9 cellular contexts compared by ENCODE assay signal in the genomic region with DNA sequence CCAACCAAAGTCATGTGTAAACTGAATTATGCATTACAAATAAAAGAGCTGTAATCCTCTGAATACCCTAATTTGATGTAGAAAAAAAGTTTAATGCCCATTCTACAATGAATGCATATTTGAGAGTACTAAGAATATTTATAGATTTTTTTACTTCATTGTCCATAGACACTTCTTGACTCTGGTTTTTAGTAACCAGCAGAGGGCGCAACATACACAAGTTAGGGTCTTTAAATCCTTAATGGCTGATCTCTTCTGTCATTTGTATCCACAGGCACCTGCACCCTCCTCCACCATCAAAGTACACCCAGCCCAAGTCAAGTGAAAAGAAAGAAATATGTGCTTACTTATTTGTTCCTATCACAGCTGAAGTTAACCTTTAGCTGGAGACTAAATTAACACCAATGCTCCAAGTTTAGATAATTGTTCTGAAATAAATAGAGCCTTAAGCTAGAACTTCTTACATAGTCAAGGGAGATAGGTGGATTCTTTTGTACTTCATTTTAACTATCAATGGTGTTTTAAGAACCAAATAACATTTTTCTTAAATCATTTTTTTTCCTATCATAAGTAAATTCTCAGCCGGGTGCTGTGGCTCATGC.
DNase-seq lines count a peak whose midpoint lies in the region; ATAC-seq and TF ChIP-seq lines count a peak whose summit lies in the region.
"Had no signal": no experiment of that assay in that cellular context is flagged by ENCODE, and none has a peak within 500 bp of the region (broad histone marks: within the 10 kb centered on the region; RNA-seq: fewer than 3 reads in every experiment).

No MANE protein-coding gene starts in this region.

- peak; percentile 77 for ATAC-seq in CD4-positive, alpha-beta T cell (ENCODE audit: poor library complexity)
- ATAC-seq in GM19395 (IDR thresholded peaks at IDR 0.05; ENCODE audit: unreplicated experiment), result peak; percentile 95
- peak; percentile 77 for ATAC-seq in HG03460 (IDR thresholded peaks at IDR 0.05; ENCODE audit: unreplicated experiment)
- ATAC-seq in thoracic aorta (ENCODE audit: insufficient number of reproducible peaks, low FRiP score, low read depth), result no peak

- no peaks in the 10 kb centered on the region for H3K36me3 ChIP-seq in thoracic aorta

- peaks cover 5% of the 10 kb centered on the region for H3K4me1 Mint-ChIP-seq in CD4-positive, alpha-beta T cell (ENCODE audit: low read depth)
- no peaks in the 10 kb centered on the region for H3K4me1 Mint-ChIP-seq in nephron

- POLR2A ChIA-PET in CD4-positive, alpha-beta T cell (lab: Charles Lee), result interaction anchor here (0.6 to 1.3 kb wide), 2 partner anchors 9 to 217 kb away, joined by 3 read pairs; no protein-coding TSS in a partner anchor

- H3K4me1 ChIP-seq in thoracic aorta (ENCODE audit: control insufficient read depth in 1 of 2, low read depth in 2 of 2), result no peaks in the 10 kb centered on the region

- peak; percentile 72 for TF ChIP-seq CTCF in CD4-positive, alpha-beta T cell (IDR thresholded peaks at IDR 0.05)
- TF ChIP-seq CTCF in epithelial cell of proximal tubule (conservative IDR thresholded peaks at IDR 0.05; ENCODE audit: low read depth, low read length) (peak; percentile 73), nephron (IDR thresholded peaks at IDR 0.05; ENCODE audit: unreplicated experiment in 3 of 3) (peak; percentile 61 to 88 (median 76)), thoracic aorta (IDR thresholded peaks at IDR 0.05) (peak; percentile 37)

- H3K9me3 ChIP-seq in CD4-positive, alpha-beta T cell (ENCODE audit: control insufficient read depth, low read length), result no peaks in the 10 kb centered on the region
- no peaks in the 10 kb centered on the region for H3K9me3 ChIP-seq in thoracic aorta

- no peak overlapping the region for H3K27ac ChIP-seq in CD4-positive, alpha-beta T cell (ENCODE audit: low read depth, low read length)
- H3K27ac ChIP-seq in thoracic aorta, result no peak overlapping the region

- H3K27ac Mint-ChIP-seq in CD4-positive, alpha-beta T cell, result no peak overlapping the region
- H3K27ac Mint-ChIP-seq in nephron, result no peak overlapping the region
- H3K27ac Mint-ChIP-seq: T-helper 1 cell treated with Interleukin-12 subunit alpha and Interleukin-12 subunit beta and Interleukin-4 antibody, amounts not matched to agents 30 μg/mL and 1 μg/mL, for 36 hours had no signal

- no peaks in the 10 kb centered on the region for H3K9me3 Mint-ChIP-seq in CD4-positive, alpha-beta T cell
- peaks cover 21% of the 10 kb centered on the region for H3K9me3 Mint-ChIP-seq in nephron

- H3K27me3 Mint-ChIP-seq in CD4-positive, alpha-beta T cell, result no peaks in the 10 kb centered on the region
- no peaks in the 10 kb centered on the region for H3K27me3 Mint-ChIP-seq in nephron (ENCODE audit: low read depth)

- CTCF ChIA-PET in CD4-positive, alpha-beta T cell (lab: Charles Lee), result interaction anchor here (0.6 to 1.5 kb wide), 7 partner anchors 12 to 812 kb away, joined by 3 to 5 read pairs (median 4); partner anchors contain the start of gene TTC33

- H3K4me3 Mint-ChIP-seq in CD4-positive, alpha-beta T cell, result no peak overlapping the region
- H3K4me3 Mint-ChIP-seq in nephron, result no peak overlapping the region
- H3K4me3 Mint-ChIP-seq: T-helper 1 cell treated with Interleukin-12 subunit alpha and Interleukin-12 subunit beta and Interleukin-4 antibody, amounts not matched to agents 30 μg/mL and 1 μg/mL, for 36 hours had no signal

- H3K4me3 ChIP-seq in epithelial cell of proximal tubule (ENCODE audit: low read depth, low read length) (no peak overlapping the region), thoracic aorta (no peak overlapping the region)

- intact Hi-C loops in CD4-positive, alpha-beta T cell (cut with DNase I, micrococcal nuclease), result loop anchor here (1.0 to 5.0 kb wide), 9 partner anchors 234 to 933 kb away; no protein-coding TSS in a partner anchor

- H3K27me3 ChIP-seq in CD4-positive, alpha-beta T cell (ENCODE audit: control insufficient read depth, insufficient read depth, low read length), result no peaks in the 10 kb centered on the region
- H3K27me3 ChIP-seq in thoracic aorta (replicated peaks; ENCODE audit: insufficient read depth), result no peaks in the 10 kb centered on the region

- DNase-seq in CD4-positive, alpha-beta T cell, result peak; percentile 7 to 54 (median 34)
- peak; percentile 37 for DNase-seq in NCI-H82 treated with DMSO at 0.1 percent for 48 hours (lab: John Stamatoyannopoulos, UW; ENCODE audit: unreplicated experiment)
- DNase-seq in activated CD8-positive, alpha-beta memory T cell treated with anti-CD3 and anti-CD28 coated beads for 1 hour (ENCODE audit: extremely low read depth in 1 of 2, low read depth in 1 of 2), result peak; percentile 20 to 21
- DNase-seq in epithelial cell of proximal tubule (ENCODE audit: low read depth), result peak; percentile 22
- no peak for DNase-seq in thoracic aorta (ENCODE audit: low spot score)

- H3K36me3 Mint-ChIP-seq in CD4-positive, alpha-beta T cell (ENCODE audit: low read depth), result no peaks in the 10 kb centered on the region
- no peaks in the 10 kb centered on the region for H3K36me3 Mint-ChIP-seq in nephron (ENCODE audit: low read depth)
